In the genomic region with DNA sequence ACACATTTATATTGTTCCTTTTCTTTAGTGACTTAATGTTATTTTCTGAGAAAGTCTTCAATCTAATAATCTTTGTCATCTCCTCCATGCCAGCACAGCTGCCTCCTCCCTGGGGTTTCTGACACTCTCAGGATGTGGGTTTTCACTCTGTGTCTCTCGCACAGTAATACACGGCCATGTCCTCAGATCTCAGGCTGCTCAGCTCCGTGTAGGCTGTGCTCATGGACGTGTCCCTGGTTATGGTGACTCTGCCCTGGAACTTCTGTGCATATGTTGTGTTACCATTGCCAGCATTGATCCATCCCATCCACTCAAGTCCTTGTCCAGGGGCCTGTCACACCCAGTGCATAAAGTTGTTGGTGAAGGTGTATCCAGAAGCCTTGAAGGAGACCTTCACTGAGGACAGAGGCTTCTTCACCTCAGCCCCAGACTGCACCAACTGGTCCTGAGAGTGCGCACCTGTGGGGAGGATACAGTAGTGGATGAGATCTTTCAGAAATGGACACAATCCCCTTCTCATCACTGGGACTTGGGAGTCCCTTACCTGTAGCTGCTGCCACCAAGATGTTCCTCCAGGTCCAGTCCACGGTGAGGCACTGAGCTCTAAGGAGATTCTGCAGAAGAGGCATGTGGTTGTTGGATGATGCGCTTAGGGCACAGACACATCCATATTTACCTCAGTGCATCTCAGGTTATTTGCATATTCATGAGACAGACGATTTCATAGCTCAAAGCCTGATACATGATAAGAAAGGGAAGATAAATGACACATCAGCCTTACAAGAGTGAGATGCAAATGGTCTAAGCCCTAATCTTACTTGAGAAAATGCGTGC, we compare ENCODE assay signal across 8 cellular contexts.
DNase-seq lines count a peak whose midpoint lies in the region; ATAC-seq and TF ChIP-seq lines count a peak whose summit lies in the region.
"Not testable (repeated sequence)": the region's sequence is repeated elsewhere in the genome, so short reads cannot be mapped to it uniquely, and the experiment has no call there.

No MANE protein-coding gene starts in this region.

- intact Hi-C loops in CD4-positive, alpha-beta T cell (cut with DNase I, micrococcal nuclease): not testable (repeated sequence)

- not testable (repeated sequence) for H3K4me1 Mint-ChIP-seq in CD4-positive, alpha-beta T cell (ENCODE audit: low read depth); activated T-cell treated with anti-CD3 and anti-CD28 coated beads, Interleukin-2, amount 50 U/mL, for 24 hours (ENCODE audit: low read depth); effector memory CD8-positive, alpha-beta T cell (ENCODE audit: low read depth in 2 of 2); osteocyte (ENCODE audit: unreplicated experiment); stimulated activated effector memory CD8-positive, alpha-beta T cell treated with anti-CD3 and anti-CD28 coated beads, Interleukin-12 subunit alpha, Interleukin-12 subunit beta, amount 100 ng/mL, for 72 hours

- not testable (repeated sequence) for H3K9me3 ChIP-seq in CD4-positive, alpha-beta T cell (ENCODE audit: control insufficient read depth, low read length)

- not testable (repeated sequence) for H3K27ac ChIP-seq in CD4-positive, alpha-beta T cell (ENCODE audit: low read depth, low read length)

- ATAC-seq in CD4-positive, alpha-beta T cell (ENCODE audit: poor library complexity): peak; percentile 91
- ATAC-seq in activated CD4-positive, CD25-positive, alpha-beta regulatory T cell treated with anti-CD3 and anti-CD28 coated beads, Interleukin-2, amount 50 U/mL, for 24 hours: peak; percentile 87 to 93
- ATAC-seq in activated naive CD4-positive, alpha-beta T cell treated with anti-CD3 and anti-CD28 coated beads, Interleukin-2, amount 50 U/mL, for 72 hours: peak; percentile 85 to 86
- peak; percentile 70 for ATAC-seq in effector memory CD8-positive, alpha-beta T cell (replicated peaks)
- peak; percentile 78 for ATAC-seq in stimulated activated effector memory CD8-positive, alpha-beta T cell treated with anti-CD3 and anti-CD28 coated beads, Interleukin-12 subunit alpha, Interleukin-12 subunit beta, amount 100 ng/mL, for 72 hours

- not testable (repeated sequence) for H3K27me3 ChIP-seq in CD4-positive, alpha-beta T cell (ENCODE audit: control insufficient read depth, insufficient read depth, low read length)

- TF ChIP-seq CTCF in CD4-positive, alpha-beta T cell (IDR thresholded peaks at IDR 0.05); osteocyte (IDR thresholded peaks at IDR 0.05): not testable (repeated sequence)

- POLR2A ChIA-PET in CD4-positive, alpha-beta T cell (lab: Charles Lee): not testable (repeated sequence)

- not testable (repeated sequence) for H3K27me3 Mint-ChIP-seq in CD4-positive, alpha-beta T cell; activated T-cell treated with anti-CD3 and anti-CD28 coated beads, Interleukin-2, amount 50 U/mL, for 24 hours; effector memory CD8-positive, alpha-beta T cell; osteocyte (ENCODE audit: unreplicated experiment)

- peak in 2 of 10 experiments; percentile 2 to 35 for DNase-seq in CD4-positive, alpha-beta T cell
- DNase-seq in activated CD4-positive, alpha-beta T cell treated with anti-CD3 and anti-CD28 coated beads, Interleukin-2, amount 50 U/mL, for 4 hours: peak; percentile 9 to 22
- DNase-seq in activated T-cell treated with anti-CD3 and anti-CD28 coated beads, Interleukin-2, amount 50 U/mL, for 24 hours: peak; percentile 27
- not testable (repeated sequence) for DNase-seq in activated naive CD4-positive, alpha-beta T cell treated with anti-CD3 and anti-CD28 coated beads, Interleukin-2, amount 50 U/mL, for 72 hours (ENCODE audit: low spot score in 2 of 2); effector memory CD8-positive, alpha-beta T cell; stimulated activated effector memory CD8-positive, alpha-beta T cell treated with anti-CD3 and anti-CD28 coated beads, Interleukin-12 subunit alpha, Interleukin-12 subunit beta, amount 100 ng/mL, for 72 hours (ENCODE audit: low spot score in 2 of 2)
- peak; percentile 34 for DNase-seq in osteocyte (ENCODE audit: extremely low spot score, unreplicated experiment)

- not testable (repeated sequence) for H3K9me3 Mint-ChIP-seq in CD4-positive, alpha-beta T cell; activated T-cell treated with anti-CD3 and anti-CD28 coated beads, Interleukin-2, amount 50 U/mL, for 24 hours; activated naive CD4-positive, alpha-beta T cell treated with anti-CD3 and anti-CD28 coated beads, Interleukin-2, amount 50 U/mL, for 72 hours; effector memory CD8-positive, alpha-beta T cell; osteocyte (ENCODE audit: unreplicated experiment); stimulated activated effector memory CD8-positive, alpha-beta T cell treated with anti-CD3 and anti-CD28 coated beads, Interleukin-12 subunit alpha, Interleukin-12 subunit beta, amount 100 ng/mL, for 72 hours

- H3K4me3 Mint-ChIP-seq in CD4-positive, alpha-beta T cell; activated T-cell treated with anti-CD3 and anti-CD28 coated beads, Interleukin-2, amount 50 U/mL, for 24 hours; effector memory CD8-positive, alpha-beta T cell; osteocyte (ENCODE audit: unreplicated experiment); stimulated activated effector memory CD8-positive, alpha-beta T cell treated with anti-CD3 and anti-CD28 coated beads, Interleukin-12 subunit alpha, Interleukin-12 subunit beta, amount 100 ng/mL, for 72 hours: not testable (repeated sequence)

- CTCF ChIA-PET in CD4-positive, alpha-beta T cell (lab: Charles Lee): not testable (repeated sequence)

- not testable (repeated sequence) for H3K27ac Mint-ChIP-seq in CD4-positive, alpha-beta T cell; activated T-cell treated with anti-CD3 and anti-CD28 coated beads, Interleukin-2, amount 50 U/mL, for 24 hours; activated naive CD4-positive, alpha-beta T cell treated with anti-CD3 and anti-CD28 coated beads, Interleukin-2, amount 50 U/mL, for 72 hours; effector memory CD8-positive, alpha-beta T cell; osteocyte (ENCODE audit: unreplicated experiment); stimulated activated effector memory CD8-positive, alpha-beta T cell treated with anti-CD3 and anti-CD28 coated beads, Interleukin-12 subunit alpha, Interleukin-12 subunit beta, amount 100 ng/mL, for 72 hours

- not testable (repeated sequence) for H3K36me3 Mint-ChIP-seq in CD4-positive, alpha-beta T cell (ENCODE audit: low read depth); activated T-cell treated with anti-CD3 and anti-CD28 coated beads, Interleukin-2, amount 50 U/mL, for 24 hours (ENCODE audit: low read depth); activated naive CD4-positive, alpha-beta T cell treated with anti-CD3 and anti-CD28 coated beads, Interleukin-2, amount 50 U/mL, for 72 hours; effector memory CD8-positive, alpha-beta T cell (ENCODE audit: insufficient read depth); osteocyte (ENCODE audit: unreplicated experiment); stimulated activated effector memory CD8-positive, alpha-beta T cell treated with anti-CD3 and anti-CD28 coated beads, Interleukin-12 subunit alpha, Interleukin-12 subunit beta, amount 100 ng/mL, for 72 hours
